9 cellular contexts compared by ENCODE assay signal in genomic region chr22:19959043-19959586, GRCh38. TPM values are rescaled to one million over a fixed set of nuclear protein-coding genes. Genes with fewer than 3 reads are reported as not detected.
DNase-seq lines count a peak whose midpoint lies in the region; ATAC-seq and TF ChIP-seq lines count a peak whose summit lies in the region.
"Had no signal": no experiment of that assay in that cellular context is flagged by ENCODE, and none has a peak within 500 bp of the region (broad histone marks: within the 10 kb centered on the region; RNA-seq: fewer than 3 reads in every experiment).

No MANE protein-coding gene starts in this region.

- H3K27ac ChIP-seq in Karpas-422 (ENCODE audit: low read length): no peak overlapping the region
- H3K27ac ChIP-seq in thoracic aorta: peak overlapping the region; percentile 35 to 63

- no peak overlapping the region for H3K9ac ChIP-seq in Karpas-422 (ENCODE audit: low read length)

- peaks cover 17% of the 10 kb centered on the region for H4K20me1 ChIP-seq in Karpas-422 (ENCODE audit: insufficient read depth, low read depth, low read length)

- no peaks in the 10 kb centered on the region for H3K9me2 ChIP-seq in Karpas-422 (replicated peaks; ENCODE audit: insufficient read depth, low read length)

- H2AFZ ChIP-seq in Karpas-422 (ENCODE audit: low read length): no peak overlapping the region

- H3K4me1 ChIP-seq in Karpas-422 (ENCODE audit: low read length) (peaks cover 14% of the 10 kb centered on the region), thoracic aorta (ENCODE audit: control insufficient read depth in 1 of 2, low read depth in 2 of 2) (peaks cover 6 to 29% of the 10 kb centered on the region in 2 donors)

- peaks cover 12% of the 10 kb centered on the region for H3K36me3 ChIP-seq in Karpas-422 (ENCODE audit: insufficient read depth, low read length)
- H3K36me3 ChIP-seq in thoracic aorta: peaks cover 9% of the 10 kb centered on the region

- ATAC-seq in thoracic aorta (ENCODE audit: insufficient number of reproducible peaks, low FRiP score, low read depth): no peak
- ATAC-seq in GM21723 (IDR thresholded peaks at IDR 0.05; ENCODE audit: unreplicated experiment): no peak
- ATAC-seq in HG03442 (IDR thresholded peaks at IDR 0.05; ENCODE audit: unreplicated experiment): no peak
- ATAC-seq in HG03521 (IDR thresholded peaks at IDR 0.05; ENCODE audit: unreplicated experiment): no peak

- TF ChIP-seq CTCF in thoracic aorta (IDR thresholded peaks at IDR 0.05): no peak

- H3K4me3 ChIP-seq in Karpas-422 (ENCODE audit: low read length) (no peak overlapping the region), thoracic aorta (peak overlapping the region; percentile 64)

- no peaks in the 10 kb centered on the region for H3K9me3 ChIP-seq in Karpas-422 (ENCODE audit: low read length)
- H3K9me3 ChIP-seq in thoracic aorta: no peaks in the 10 kb centered on the region

- H3K79me2 ChIP-seq in Karpas-422 (ENCODE audit: low read length): peaks cover 4% of the 10 kb centered on the region; the same call in 1 of the 2 replicates

- DNase-seq in Karpas-422 (peak; percentile 80), dermis microvascular lymphatic vessel endothelial cell (ENCODE audit: low read depth in 2 of 2) (peak; percentile 62 to 88), kidney tubule cell (ENCODE audit: low spot score) (peak; percentile 82), thoracic aorta (ENCODE audit: low spot score) (peak; percentile 59), H4 (ENCODE audit: low spot score) (no peak)
- DNase-seq: activated T-cell treated with anti-CD3 and anti-CD28 coated beads, Interleukin-2, amount 50 U/mL, for 1 hour had no signal

- no peak overlapping the region for H3K4me2 ChIP-seq in Karpas-422 (ENCODE audit: low read depth, low read length, poor library complexity, severe bottlenecking)

- no peaks in the 10 kb centered on the region for H3K27me3 ChIP-seq in Karpas-422 (ENCODE audit: low read length)
- no peaks in the 10 kb centered on the region for H3K27me3 ChIP-seq in thoracic aorta (replicated peaks; ENCODE audit: insufficient read depth)

RNA-seq across cellular contexts. Expression of gene TXNRD2, which starts 17.5 kb away (rescaled TPM):
- 7.0 and 20.7 TPM in 2 replicates for total RNA-seq in Karpas-422 (2014; rRNA removed; shearing (Covaris generic); ENCODE audit: low replicate concordance)
- total RNA-seq in dermis microvascular lymphatic vessel endothelial cell (66.5 and 75.4 TPM in 2 replicates), thoracic aorta (10 to 100 TPM; 27.4 to 37.6 TPM)
- 7.5 and 9.1 TPM in 2 replicates for total RNA-seq in H4 (2014; rRNA removed; shearing (Covaris generic))

RNA-seq across cellular contexts. Expression of gene COMT, which starts 17.5 kb away (rescaled TPM):
- total RNA-seq in Karpas-422 (2014; rRNA removed; shearing (Covaris generic); ENCODE audit: low replicate concordance): 72.0 and 181 TPM in 2 replicates
- total RNA-seq in dermis microvascular lymphatic vessel endothelial cell (253 and 414 TPM in 2 replicates), thoracic aorta (100 to 1,000 TPM; 230 to 300 TPM)
- total RNA-seq in H4 (2014; rRNA removed; shearing (Covaris generic)): 111 and 112 TPM in 2 replicates

RNA-seq across cellular contexts. Expression of gene ARVCF, which starts 57.5 kb away (rescaled TPM):
- total RNA-seq in Karpas-422 (2014; rRNA removed; shearing (Covaris generic); ENCODE audit: low replicate concordance): 4.3 and 13.7 TPM in 2 replicates
- 60.0 and 81.3 TPM in 2 replicates for total RNA-seq in dermis microvascular lymphatic vessel endothelial cell
- 100 to 1,000 TPM in 1 of 2 donors, 10 to 100 TPM in 1; 95.0 to 165 TPM for total RNA-seq in thoracic aorta
- total RNA-seq in H4 (2014; rRNA removed; shearing (Covaris generic)): 0.58 and 1.8 TPM in 2 replicates
